Comparison of ENCODE assay signal across 9 cellular contexts in genomic region chr20:59938696-59939051, GRCh38. TPM values are rescaled to one million over a fixed set of nuclear protein-coding genes. Genes with fewer than 3 reads are reported as not detected.
DNase-seq lines count a peak whose midpoint lies in the region; ATAC-seq and TF ChIP-seq lines count a peak whose summit lies in the region.
"Had no signal": no experiment of that assay in that cellular context is flagged by ENCODE, and none has a peak within 500 bp of the region (broad histone marks: within the 10 kb centered on the region; RNA-seq: fewer than 3 reads in every experiment).

No MANE protein-coding gene starts in this region.

- TF ChIP-seq CTCF in HFF-Myc (IDR thresholded peaks at IDR 0.05; ENCODE audit: low read depth, low read length, missing control alignments) = no peak
- no peak for TF ChIP-seq CTCF in body of pancreas (IDR thresholded peaks at IDR 0.05)

- H3K4me1 ChIP-seq in ACC112 (ENCODE audit: control insufficient read depth, insufficient read depth, low read length, unreplicated experiment) (peaks cover 20% of the 10 kb centered on the region), body of pancreas (peaks cover 43% of the 10 kb centered on the region), mesodermal cell (ENCODE audit: control insufficient read depth, insufficient read depth, low read length, poor library complexity, severe bottlenecking) (peaks cover 11% of the 10 kb centered on the region)

- no peak overlapping the region for H2AFZ ChIP-seq in ACC112 (ENCODE audit: low read length, unreplicated experiment)

- H3K79me2 ChIP-seq in ACC112 (ENCODE audit: control insufficient read depth, insufficient read depth, low read length, unreplicated experiment) = peaks cover 25% of the 10 kb centered on the region

- no peak for ATAC-seq in body of pancreas
- no peak for ATAC-seq in GM21825 (IDR thresholded peaks at IDR 0.05; ENCODE audit: unreplicated experiment)

- TF ChIP-seq POLR2A in body of pancreas (IDR thresholded peaks at IDR 0.05) = no peak

- H3K27ac ChIP-seq in ACC112 (ENCODE audit: low read depth, low read length) (peak overlapping the region; percentile 12; the same call in 1 of the 2 replicates), body of pancreas (peak overlapping the region in 1 of 4 donors; percentile 92), mesodermal cell (ENCODE audit: low read depth, low read length, severe bottlenecking) (no peak overlapping the region)

- H3K27me3 ChIP-seq in ACC112 (ENCODE audit: insufficient read depth, low read length) (no peaks in the 10 kb centered on the region), body of pancreas (no peaks in the 10 kb centered on the region)

- 54 to 73% methylated on average over 4 to 7 of the region's 7 CpGs for WGBS in body of pancreas, 2 donors
- 98 to 99% methylated on average over 5 to 6 of the region's 7 CpGs for whole genome bisulfite sequencing in mesodermal cell (ENCODE audit: insufficient coverage in 2 of 2), 2 experiments

- peak overlapping the region; percentile 82 for H3K4me3 ChIP-seq in ACC112 (ENCODE audit: low read depth, low read length)
- H3K4me3 ChIP-seq in HFF-Myc (replicated peaks; ENCODE audit: low read depth, low read length) = peak overlapping the region; percentile 12
- no peak overlapping the region for H3K4me3 ChIP-seq in body of pancreas
- peak overlapping the region; percentile 0 for H3K4me3 ChIP-seq in mesodermal cell (ENCODE audit: extremely low read depth, insufficient read depth, low read length, poor library complexity, severe bottlenecking)

- H3K9me3 ChIP-seq in body of pancreas = no peaks in the 10 kb centered on the region
- no peaks in the 10 kb centered on the region for H3K9me3 ChIP-seq in mesodermal cell (ENCODE audit: control insufficient read depth, low read length)

- no peak for DNase-seq in HFF-Myc (ENCODE audit: extremely low read depth, low read depth)
- DNase-seq in body of pancreas = peak in 3 of 4 donors; percentile 48 to 70 (median 56)
- no peak for DNase-seq in amniotic stem cell (lab: John Stamatoyannopoulos, UW)
- no peak for DNase-seq in NCI-H2107 treated with DMSO at 0.1 percent for 48 hours (lab: John Stamatoyannopoulos, UW; ENCODE audit: unreplicated experiment)
- DNase-seq in NCI-H1694 (lab: John Stamatoyannopoulos, UW) = no peak
- DNase-seq: NCI-H2029 treated with DMSO at 0.1 percent for 48 hours had no signal

- H3K36me3 ChIP-seq in ACC112 (ENCODE audit: insufficient read depth, low read length) (no peaks in the 10 kb centered on the region; the same call in 1 of the 2 replicates), body of pancreas (replicated peaks in 1 of 2; ENCODE audit: insufficient read depth in 1 of 2, low read depth in 2 of 2) (no peaks in the 10 kb centered on the region), mesodermal cell (ENCODE audit: control insufficient read depth, insufficient read depth, low read length) (peaks cover 4% of the 10 kb centered on the region)

- intact Hi-C loops in body of pancreas (cut with DNase I) = no loop called here

RNA-seq across cellular contexts. Expression of gene PPP1R3D, which starts 1.4 kb away (rescaled TPM):
- total RNA-seq in body of pancreas = 1 to 10 TPM; 6.0 to 6.3 TPM
- polyA plus RNA-seq in mesodermal cell (2013, experiment 1 of 2) = 4.2 TPM
- polyA plus RNA-seq in mesodermal cell (2013, experiment 2 of 2) = 3.8 TPM

RNA-seq across cellular contexts. Expression of gene FAM217B, which starts 1.5 kb away (rescaled TPM):
- total RNA-seq in body of pancreas = 1 to 10 TPM; 2.6 to 3.6 TPM
- 13.1 TPM for polyA plus RNA-seq in mesodermal cell (2013, experiment 1 of 2)
- 11.7 TPM for polyA plus RNA-seq in mesodermal cell (2013, experiment 2 of 2)

RNA-seq across cellular contexts. Expression of gene SYCP2, which starts 5.2 kb away (rescaled TPM):
- 10 to 100 TPM in 1 of 2 donors, 1 to 10 TPM in 1; 3.6 to 15.3 TPM for total RNA-seq in body of pancreas
- 1.5 TPM for polyA plus RNA-seq in mesodermal cell (2013, experiment 1 of 2)
- 0.46 TPM for polyA plus RNA-seq in mesodermal cell (2013, experiment 2 of 2)

RNA-seq across cellular contexts. Expression of gene CDH26, which starts 19.5 kb away (rescaled TPM):
- under 1 TPM; 0.26 to 0.33 TPM for total RNA-seq in body of pancreas
- 0.29 TPM for polyA plus RNA-seq in mesodermal cell (2013, experiment 1 of 2)
- polyA plus RNA-seq in mesodermal cell (2013, experiment 2 of 2) = 0.35 TPM

Comparison
In these comparisons a context has a peak if more than half of its experiments do, and no peak if none do; other contexts are left out.
1. H3K4me3 ChIP-seq: peak in ACC112 (single experiment), HFF-Myc (single experiment) and mesodermal cell (single experiment); none in body of pancreas (0 of 2).
2. DNase-seq: peak in body of pancreas (3 of 4); none in HFF-Myc (single experiment), amniotic stem cell (single experiment), NCI-H2107 treated with DMSO at 0.1 percent for 48 hours (single experiment) and NCI-H1694 (single experiment).